ENCODE assay signal across 11 cellular contexts in the genomic region with DNA sequence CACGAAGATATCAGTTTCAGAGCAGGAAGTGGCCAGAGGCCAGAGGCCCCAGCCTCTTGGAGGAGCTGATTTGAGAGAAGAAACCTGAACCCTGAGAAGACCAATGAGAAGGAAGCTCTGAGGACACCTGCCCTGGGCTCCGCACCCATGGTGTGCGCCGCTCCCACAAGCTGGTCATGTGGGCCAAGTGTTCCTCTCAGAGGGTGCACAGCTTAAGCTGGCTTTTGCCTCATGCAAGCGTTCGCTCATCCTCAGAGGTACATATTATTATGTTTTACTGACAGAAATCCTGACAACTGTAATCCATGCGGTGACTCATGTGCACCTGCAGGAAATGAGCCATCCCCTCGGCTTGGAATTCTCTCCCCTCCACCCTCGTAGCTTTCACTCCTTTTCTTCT.
DNase-seq lines count a peak whose midpoint lies in the region; ATAC-seq and TF ChIP-seq lines count a peak whose summit lies in the region.
"Had no signal": no experiment of that assay in that cellular context is flagged by ENCODE, and none has a peak within 500 bp of the region (broad histone marks: within the 10 kb centered on the region; RNA-seq: fewer than 3 reads in every experiment).

No MANE protein-coding gene starts in this region.

- H4K20me1 ChIP-seq in MM.1S (ENCODE audit: insufficient read depth, low read length): no peaks in the 10 kb centered on the region

- POLR2A ChIA-PET in activated CD4-positive, alpha-beta memory T cell treated with anti-CD3 and anti-CD28 coated beads for 36 hours (lab: Charles Lee): no interaction called here
- POLR2A ChIA-PET in activated CD4-positive, alpha-beta memory T cell treated with anti-CD3 and anti-CD28 coated beads, Interleukin-2, amount 10 ng/mL, durations not matched to agents 7 days and 5 days (lab: Charles Lee): no interaction called here
- POLR2A ChIA-PET in naive thymus-derived CD8-positive, alpha-beta T cell (lab: Charles Lee): interaction anchor here (1.0 to 2.7 kb wide), 4 partner anchors 10 to 41 kb away, joined by 3 to 27 read pairs (median 3); no protein-coding TSS in a partner anchor

- H3K27me3 ChIP-seq in MM.1S (replicated peaks; ENCODE audit: insufficient read depth, low read length): no peaks in the 10 kb centered on the region

- no peaks in the 10 kb centered on the region for H3K36me3 Mint-ChIP-seq in activated CD4-positive, alpha-beta memory T cell treated with anti-CD3 and anti-CD28 coated beads for 36 hours
- no peaks in the 10 kb centered on the region for H3K36me3 Mint-ChIP-seq in activated CD4-positive, alpha-beta memory T cell treated with anti-CD3 and anti-CD28 coated beads, Interleukin-2, amount 10 ng/mL, durations not matched to agents 7 days and 5 days (ENCODE audit: low read depth)
- no peaks in the 10 kb centered on the region for H3K36me3 Mint-ChIP-seq in activated naive CD8-positive, alpha-beta T cell
- H3K36me3 Mint-ChIP-seq in naive thymus-derived CD8-positive, alpha-beta T cell: no peaks in the 10 kb centered on the region

- H3K9me3 Mint-ChIP-seq in activated CD4-positive, alpha-beta memory T cell treated with anti-CD3 and anti-CD28 coated beads for 36 hours: no peaks in the 10 kb centered on the region
- peaks cover 20% of the 10 kb centered on the region for H3K9me3 Mint-ChIP-seq in activated CD4-positive, alpha-beta memory T cell treated with anti-CD3 and anti-CD28 coated beads, Interleukin-2, amount 10 ng/mL, durations not matched to agents 7 days and 5 days
- H3K9me3 Mint-ChIP-seq in activated naive CD8-positive, alpha-beta T cell (ENCODE audit: low read depth): no peaks in the 10 kb centered on the region
- peaks cover 0 to 4% (median 0%) of the 10 kb centered on the region in 9 donors for H3K9me3 Mint-ChIP-seq in naive thymus-derived CD8-positive, alpha-beta T cell

- H3K27me3 Mint-ChIP-seq in activated CD4-positive, alpha-beta memory T cell treated with anti-CD3 and anti-CD28 coated beads for 36 hours: no peaks in the 10 kb centered on the region
- no peaks in the 10 kb centered on the region for H3K27me3 Mint-ChIP-seq in activated CD4-positive, alpha-beta memory T cell treated with anti-CD3 and anti-CD28 coated beads, Interleukin-2, amount 10 ng/mL, durations not matched to agents 7 days and 5 days
- H3K27me3 Mint-ChIP-seq in activated naive CD8-positive, alpha-beta T cell: no peaks in the 10 kb centered on the region
- peaks cover 0 to 3% (median 0%) of the 10 kb centered on the region in 5 donors for H3K27me3 Mint-ChIP-seq in naive thymus-derived CD8-positive, alpha-beta T cell

- no peaks in the 10 kb centered on the region for H3F3A ChIP-seq in MM.1S (ENCODE audit: insufficient read depth, low read length)

- in situ Hi-C loops in G401 (cut with HindIII; ENCODE audit: low sequenced_read_pairs): no loop called here

- TF ChIP-seq CTCF in MM.1S (IDR thresholded peaks at IDR 0.05; ENCODE audit: low read length): no peak

- peak; percentile 38 to 49 for ATAC-seq in naive thymus-derived CD8-positive, alpha-beta T cell

- no peak overlapping the region for H3K4me3 Mint-ChIP-seq in activated CD4-positive, alpha-beta memory T cell treated with anti-CD3 and anti-CD28 coated beads for 36 hours
- no peak overlapping the region for H3K4me3 Mint-ChIP-seq in activated CD4-positive, alpha-beta memory T cell treated with anti-CD3 and anti-CD28 coated beads, Interleukin-2, amount 10 ng/mL, durations not matched to agents 7 days and 5 days
- peak overlapping the region; percentile 70 for H3K4me3 Mint-ChIP-seq in activated naive CD8-positive, alpha-beta T cell
- H3K4me3 Mint-ChIP-seq in naive thymus-derived CD8-positive, alpha-beta T cell: peak overlapping the region; percentile 50 to 88 (median 81)

- no peaks in the 10 kb centered on the region for H3K4me1 ChIP-seq in MM.1S (ENCODE audit: low read length)

- no peak overlapping the region for H3K27ac Mint-ChIP-seq in activated CD4-positive, alpha-beta memory T cell treated with anti-CD3 and anti-CD28 coated beads for 36 hours
- no peak overlapping the region for H3K27ac Mint-ChIP-seq in activated CD4-positive, alpha-beta memory T cell treated with anti-CD3 and anti-CD28 coated beads, Interleukin-2, amount 10 ng/mL, durations not matched to agents 7 days and 5 days
- H3K27ac Mint-ChIP-seq in activated naive CD8-positive, alpha-beta T cell: peak overlapping the region; percentile 89
- H3K27ac Mint-ChIP-seq in naive thymus-derived CD8-positive, alpha-beta T cell: peak overlapping the region; percentile 79 to 98 (median 94)

- H3K4me3 ChIP-seq in MM.1S (ENCODE audit: low read length): no peak overlapping the region

- H3K4me2 ChIP-seq in MM.1S (ENCODE audit: low read depth, low read length): peak overlapping the region; percentile 5; the same call in 1 of the 2 replicates

- no peaks in the 10 kb centered on the region for H3K9me3 ChIP-seq in MM.1S (replicated peaks; ENCODE audit: insufficient read depth, low read length)

- H3K79me2 ChIP-seq in MM.1S (ENCODE audit: low read length): no peaks in the 10 kb centered on the region

- H3K9me2 ChIP-seq in MM.1S (replicated peaks; ENCODE audit: insufficient read depth, low read length): no peaks in the 10 kb centered on the region

- H3K27ac ChIP-seq in MM.1S (ENCODE audit: low read length): peak overlapping the region; percentile 47; the same call in 1 of the 2 replicates

- peak; percentile 16 for DNase-seq in activated CD4-positive, alpha-beta memory T cell treated with anti-CD3 and anti-CD28 coated beads for 36 hours
- no peak for DNase-seq in activated CD4-positive, alpha-beta memory T cell treated with anti-CD3 and anti-CD28 coated beads, Interleukin-2, amount 10 ng/mL, durations not matched to agents 7 days and 5 days
- peak; percentile 7 for DNase-seq in MM.1S
- peak in 3 of 10 donors; percentile 11 to 46 (median 15) for DNase-seq in naive thymus-derived CD8-positive, alpha-beta T cell
- no peak for DNase-seq in G401 (ENCODE audit: low spot score)
- DNase-seq in OCI-M1 (lab: John Stamatoyannopoulos, UW): no peak
- no peak for DNase-seq in NCI-H2171 treated with DMSO at 0.1 percent for 48 hours (lab: John Stamatoyannopoulos, UW)
- DNase-seq: GF-D8, NCI-H1105 treated with DMSO at 0.1 percent for 48 hours, T1000 had no signal

- H3K9ac ChIP-seq in MM.1S (ENCODE audit: low read length): no peak overlapping the region

- intact Hi-C loops in activated CD4-positive, alpha-beta memory T cell treated with anti-CD3 and anti-CD28 coated beads for 36 hours (cut with micrococcal nuclease): no loop called here

- CTCF ChIA-PET in activated CD4-positive, alpha-beta memory T cell treated with anti-CD3 and anti-CD28 coated beads for 36 hours (lab: Charles Lee): no interaction called here
- CTCF ChIA-PET in activated CD4-positive, alpha-beta memory T cell treated with anti-CD3 and anti-CD28 coated beads, Interleukin-2, amount 10 ng/mL, durations not matched to agents 7 days and 5 days (lab: Charles Lee): no interaction called here

- no peaks in the 10 kb centered on the region for H3K36me3 ChIP-seq in MM.1S (replicated peaks; ENCODE audit: insufficient read depth, low read length)

- H3K4me1 Mint-ChIP-seq in activated CD4-positive, alpha-beta memory T cell treated with anti-CD3 and anti-CD28 coated beads for 36 hours (ENCODE audit: low read depth): peaks cover 20% of the 10 kb centered on the region
- H3K4me1 Mint-ChIP-seq in activated CD4-positive, alpha-beta memory T cell treated with anti-CD3 and anti-CD28 coated beads, Interleukin-2, amount 10 ng/mL, durations not matched to agents 7 days and 5 days: peaks cover 9% of the 10 kb centered on the region
- H3K4me1 Mint-ChIP-seq in activated naive CD8-positive, alpha-beta T cell (ENCODE audit: low read depth): peaks cover 35% of the 10 kb centered on the region
- peaks cover 25 to 66% (median 36%) of the 10 kb centered on the region in 4 donors for H3K4me1 Mint-ChIP-seq in naive thymus-derived CD8-positive, alpha-beta T cell

- no peak overlapping the region for H2AFZ ChIP-seq in MM.1S (ENCODE audit: low read length)

Comparison
In these comparisons a context has a peak if more than half of its experiments do, and no peak if none do; other contexts are left out.
1. DNase-seq: peak in activated CD4-positive, alpha-beta memory T cell treated with anti-CD3 and anti-CD28 coated beads for 36 hours (single experiment) and MM.1S (single experiment); none in activated CD4-positive, alpha-beta memory T cell treated with anti-CD3 and anti-CD28 coated beads, Interleukin-2, amount 10 ng/mL, durations not matched to agents 7 days and 5 days (single experiment), G401 (single experiment), OCI-M1 (single experiment) and NCI-H2171 treated with DMSO at 0.1 percent for 48 hours (single experiment).
2. H3K27ac Mint-ChIP-seq: peak in activated naive CD8-positive, alpha-beta T cell (single experiment) and naive thymus-derived CD8-positive, alpha-beta T cell (10 of 10); none in activated CD4-positive, alpha-beta memory T cell treated with anti-CD3 and anti-CD28 coated beads for 36 hours (single experiment) and activated CD4-positive, alpha-beta memory T cell treated with anti-CD3 and anti-CD28 coated beads, Interleukin-2, amount 10 ng/mL, durations not matched to agents 7 days and 5 days (single experiment).
3. H3K4me3 Mint-ChIP-seq: peak in activated naive CD8-positive, alpha-beta T cell (single experiment) and naive thymus-derived CD8-positive, alpha-beta T cell (10 of 10); none in activated CD4-positive, alpha-beta memory T cell treated with anti-CD3 and anti-CD28 coated beads for 36 hours (single experiment) and activated CD4-positive, alpha-beta memory T cell treated with anti-CD3 and anti-CD28 coated beads, Interleukin-2, amount 10 ng/mL, durations not matched to agents 7 days and 5 days (single experiment).